Comparison of ENCODE assay signal across 8 cellular contexts in the genomic region with DNA sequence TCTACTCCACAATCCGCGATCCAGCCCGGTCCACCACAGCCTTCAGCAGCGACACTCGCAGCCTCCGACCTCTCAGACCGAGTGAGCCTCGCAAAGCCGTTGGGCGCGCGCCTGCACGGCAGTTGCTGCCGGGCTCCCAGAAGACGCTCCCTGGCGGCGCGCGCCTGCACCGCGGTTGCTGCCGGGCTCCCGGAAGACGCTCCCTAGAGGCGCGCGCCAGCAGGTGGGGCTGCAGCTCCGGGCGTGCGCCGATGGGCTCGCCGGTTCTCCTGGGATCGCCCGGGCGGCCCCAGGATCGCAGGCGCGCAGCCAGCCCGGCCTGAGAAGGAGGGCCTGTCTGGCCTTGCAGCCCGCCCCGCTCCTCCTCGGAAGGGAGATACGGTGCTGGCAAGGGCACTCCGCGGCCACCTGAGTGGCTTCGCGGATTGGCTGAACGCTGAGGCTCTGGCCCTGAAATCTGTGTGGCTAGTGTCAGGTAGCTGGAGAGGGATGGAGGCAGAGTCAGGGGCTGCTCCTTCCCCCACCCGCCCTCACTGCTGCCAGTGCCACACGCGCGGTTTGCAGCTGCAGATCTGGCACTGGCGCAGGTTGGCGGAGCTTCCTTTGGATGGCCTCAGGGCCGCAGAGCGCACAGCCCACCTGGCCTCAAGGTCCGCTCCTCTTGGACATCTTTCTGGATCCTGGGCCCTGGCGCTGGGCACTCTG.
DNase-seq lines count a peak whose midpoint lies in the region; ATAC-seq and TF ChIP-seq lines count a peak whose summit lies in the region.
"Not testable (repeated sequence)": the region's sequence is repeated elsewhere in the genome, so short reads cannot be mapped to it uniquely, and the experiment has no call there.

No MANE protein-coding gene starts in this region.

- H3K27me3 ChIP-seq in BLaER1; lower lobe of right lung (ENCODE audit: low read depth): not testable (repeated sequence)

- not testable (repeated sequence) for H4K20me1 ChIP-seq in BLaER1

- not testable (repeated sequence) for H3K4me3 Mint-ChIP-seq in activated T-cell treated with anti-CD3 and anti-CD28 coated beads, Interleukin-2, amount 50 U/mL, for 24 hours

- H3K27ac Mint-ChIP-seq in activated T-cell treated with anti-CD3 and anti-CD28 coated beads, Interleukin-2, amount 50 U/mL, for 24 hours = not testable (repeated sequence)

- not testable (repeated sequence) for H3K27me3 Mint-ChIP-seq in activated T-cell treated with anti-CD3 and anti-CD28 coated beads, Interleukin-2, amount 50 U/mL, for 24 hours

- peak; percentile 100 for ATAC-seq in GM19328 (IDR thresholded peaks at IDR 0.05; ENCODE audit: unreplicated experiment)
- peak; percentile 93 for ATAC-seq in HG02938 (IDR thresholded peaks at IDR 0.05; ENCODE audit: unreplicated experiment)
- ATAC-seq in lower lobe of right lung = peak; percentile 99 to 100

- H3K4me2 ChIP-seq in BLaER1 = peak overlapping the region; percentile 62

- not testable (repeated sequence) for H3K27ac ChIP-seq in BLaER1, lower lobe of right lung

- not testable (repeated sequence) for H3K9ac ChIP-seq in BLaER1

- intact Hi-C loops in lower lobe of right lung (cut with DNase I) = not testable (repeated sequence)

- H3K9me3 Mint-ChIP-seq in activated T-cell treated with anti-CD3 and anti-CD28 coated beads, Interleukin-2, amount 50 U/mL, for 24 hours = not testable (repeated sequence)

- peak; percentile 19 for TF ChIP-seq CTCF in epithelial cell of esophagus (IDR thresholded peaks at IDR 0.05; ENCODE audit: insufficient read depth, low read depth, low read length, missing control alignments)
- not testable (repeated sequence) for TF ChIP-seq CTCF in lower lobe of right lung (IDR thresholded peaks at IDR 0.05)

- not testable (repeated sequence) for H3K4me1 ChIP-seq in BLaER1, lower lobe of right lung

- not testable (repeated sequence) for H3K4me1 Mint-ChIP-seq in activated T-cell treated with anti-CD3 and anti-CD28 coated beads, Interleukin-2, amount 50 U/mL, for 24 hours (ENCODE audit: low read depth)

- H3K9me3 ChIP-seq in BLaER1, lower lobe of right lung: not testable (repeated sequence)

- peak overlapping the region; percentile 57 for H3K4me3 ChIP-seq in BLaER1
- H3K4me3 ChIP-seq in epithelial cell of esophagus (ENCODE audit: low read length) = peak overlapping the region; percentile 24
- peak overlapping the region; percentile 47 for H3K4me3 ChIP-seq in lower lobe of right lung

- not testable (repeated sequence) for H3K36me3 Mint-ChIP-seq in activated T-cell treated with anti-CD3 and anti-CD28 coated beads, Interleukin-2, amount 50 U/mL, for 24 hours (ENCODE audit: low read depth)

- DNase-seq in NAMALWA (ENCODE audit: low spot score) (peak; percentile 45), epithelial cell of esophagus (ENCODE audit: low read depth) (peak; percentile 88), lower lobe of right lung (peak; percentile 74)
- peak; percentile 57 for DNase-seq in activated T-cell treated with anti-CD3 and anti-CD28 coated beads, Interleukin-2, amount 50 U/mL, for 24 hours
- DNase-seq in stimulated activated CD4-positive, alpha-beta T cell treated with anti-CD3 and anti-CD28 coated beads, Interleukin-2, amount 100 ng/mL, for 24 hours = peak; percentile 24 to 69

- not testable (repeated sequence) for H3K36me3 ChIP-seq in BLaER1, lower lobe of right lung
